ENCODE assay signal across 1 cellular context in the genomic region with DNA sequence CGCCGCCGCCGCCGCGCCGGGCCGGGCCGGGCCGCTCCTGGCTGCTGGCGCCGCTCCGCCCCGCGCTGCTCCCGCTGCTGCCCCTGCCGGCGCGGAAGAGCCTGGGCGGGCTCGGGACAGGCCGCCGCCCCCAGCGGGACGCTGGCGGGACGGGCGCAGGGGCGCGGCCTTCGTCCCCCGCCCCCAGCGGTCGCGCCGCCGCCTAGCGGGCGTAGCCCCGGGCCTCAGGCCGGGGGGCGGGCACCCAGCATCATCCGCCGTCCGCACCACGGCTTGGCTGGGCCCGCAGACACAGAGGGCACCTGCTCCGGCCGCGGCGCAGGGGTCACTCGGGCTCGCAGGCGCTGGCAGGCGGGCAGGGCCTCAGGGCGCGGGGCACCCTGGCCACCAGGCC.
TF ChIP-seq lines count a peak whose summit lies in the region.

A gene (minus strand): TSS at position 107 of the 394 bp plus-strand sequence. CDS start 218 bp downstream, outside the sequence.

TF ChIP-seq in K562, 482 proteins besides CTCF, POLR2A, EP300 and RAD21 (continued from another document and continues in another):
- TF ChIP-seq MTA3 (IDR thresholded peaks at IDR 0.05; ENCODE audit: borderline replicate concordance), result no peak; the same call in 1 of the 2 replicates
- no peak for TF ChIP-seq NR1H2 (CRISPR knock-in tag; IDR thresholded peaks at IDR 0.05)
- no peak for TF ChIP-seq TAF7 (tag; IDR thresholded peaks at IDR 0.05)
- TF ChIP-seq PHTF2 (CRISPR knock-in tag; IDR thresholded peaks at IDR 0.05), result no peak
- TF ChIP-seq, protein P1, sequence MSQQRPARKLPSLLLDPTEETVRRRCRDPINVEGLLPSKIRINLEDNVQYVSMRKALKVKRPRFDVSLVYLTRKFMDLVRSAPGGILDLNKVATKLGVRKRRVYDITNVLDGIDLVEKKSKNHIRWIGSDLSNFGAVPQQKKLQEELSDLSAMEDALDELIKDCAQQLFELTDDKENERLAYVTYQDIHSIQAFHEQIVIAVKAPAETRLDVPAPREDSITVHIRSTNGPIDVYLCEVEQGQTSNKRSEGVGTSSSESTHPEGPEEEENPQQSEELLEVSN (IDR thresholded peaks at IDR 0.05; ENCODE audit: borderline replicate concordance in 1 of 2, extremely low read depth in 1 of 2, insufficient read depth in 1 of 2, insufficient read length in 1 of 2, low read depth in 1 of 2, low read length in 1 of 2, poor library complexity in 1 of 2, severe bottlenecking in 1 of 2), result peak in 1 of 2 experiments; percentile 69
- no peak for TF ChIP-seq POLR2B (IDR thresholded peaks at IDR 0.05; ENCODE audit: low read depth, partially characterized antibody)
- no peak for TF ChIP-seq HNRNPH1 (optimal IDR thresholded peaks at IDR 0.05; ENCODE audit: low read depth, low read length)
- TF ChIP-seq PCBP1 (IDR thresholded peaks at IDR 0.05; ENCODE audit: low read depth, low read length, poor library complexity, severe bottlenecking), result peak; percentile 52
- TF ChIP-seq PTBP1 (IDR thresholded peaks at IDR 0.05; ENCODE audit: low read depth, low read length), result no peak
- peak; percentile 70 for TF ChIP-seq HMGN3 (IDR thresholded peaks at IDR 0.05; ENCODE audit: borderline replicate concordance, extremely low read depth, insufficient read length, low read depth, low read length)
- peak; percentile 14; the same call in 1 of the 2 replicates for TF ChIP-seq GABPA (tag; conservative IDR thresholded peaks at IDR 0.05; ENCODE audit: low read depth)
- TF ChIP-seq, protein P2, sequence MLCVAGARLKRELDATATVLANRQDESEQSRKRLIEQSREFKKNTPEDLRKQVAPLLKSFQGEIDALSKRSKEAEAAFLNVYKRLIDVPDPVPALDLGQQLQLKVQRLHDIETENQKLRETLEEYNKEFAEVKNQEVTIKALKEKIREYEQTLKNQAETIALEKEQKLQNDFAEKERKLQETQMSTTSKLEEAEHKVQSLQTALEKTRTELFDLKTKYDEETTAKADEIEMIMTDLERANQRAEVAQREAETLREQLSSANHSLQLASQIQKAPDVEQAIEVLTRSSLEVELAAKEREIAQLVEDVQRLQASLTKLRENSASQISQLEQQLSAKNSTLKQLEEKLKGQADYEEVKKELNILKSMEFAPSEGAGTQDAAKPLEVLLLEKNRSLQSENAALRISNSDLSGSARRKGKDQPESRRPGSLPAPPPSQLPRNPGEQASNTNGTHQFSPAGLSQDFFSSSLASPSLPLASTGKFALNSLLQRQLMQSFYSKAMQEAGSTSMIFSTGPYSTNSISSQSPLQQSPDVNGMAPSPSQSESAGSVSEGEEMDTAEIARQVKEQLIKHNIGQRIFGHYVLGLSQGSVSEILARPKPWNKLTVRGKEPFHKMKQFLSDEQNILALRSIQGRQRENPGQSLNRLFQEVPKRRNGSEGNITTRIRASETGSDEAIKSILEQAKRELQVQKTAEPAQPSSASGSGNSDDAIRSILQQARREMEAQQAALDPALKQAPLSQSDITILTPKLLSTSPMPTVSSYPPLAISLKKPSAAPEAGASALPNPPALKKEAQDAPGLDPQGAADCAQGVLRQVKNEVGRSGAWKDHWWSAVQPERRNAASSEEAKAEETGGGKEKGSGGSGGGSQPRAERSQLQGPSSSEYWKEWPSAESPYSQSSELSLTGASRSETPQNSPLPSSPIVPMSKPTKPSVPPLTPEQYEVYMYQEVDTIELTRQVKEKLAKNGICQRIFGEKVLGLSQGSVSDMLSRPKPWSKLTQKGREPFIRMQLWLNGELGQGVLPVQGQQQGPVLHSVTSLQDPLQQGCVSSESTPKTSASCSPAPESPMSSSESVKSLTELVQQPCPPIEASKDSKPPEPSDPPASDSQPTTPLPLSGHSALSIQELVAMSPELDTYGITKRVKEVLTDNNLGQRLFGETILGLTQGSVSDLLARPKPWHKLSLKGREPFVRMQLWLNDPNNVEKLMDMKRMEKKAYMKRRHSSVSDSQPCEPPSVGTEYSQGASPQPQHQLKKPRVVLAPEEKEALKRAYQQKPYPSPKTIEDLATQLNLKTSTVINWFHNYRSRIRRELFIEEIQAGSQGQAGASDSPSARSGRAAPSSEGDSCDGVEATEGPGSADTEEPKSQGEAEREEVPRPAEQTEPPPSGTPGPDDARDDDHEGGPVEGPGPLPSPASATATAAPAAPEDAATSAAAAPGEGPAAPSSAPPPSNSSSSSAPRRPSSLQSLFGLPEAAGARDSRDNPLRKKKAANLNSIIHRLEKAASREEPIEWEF (CRISPR knock-in tag; IDR thresholded peaks at IDR 0.05), result no peak
- TF ChIP-seq, protein P3, sequence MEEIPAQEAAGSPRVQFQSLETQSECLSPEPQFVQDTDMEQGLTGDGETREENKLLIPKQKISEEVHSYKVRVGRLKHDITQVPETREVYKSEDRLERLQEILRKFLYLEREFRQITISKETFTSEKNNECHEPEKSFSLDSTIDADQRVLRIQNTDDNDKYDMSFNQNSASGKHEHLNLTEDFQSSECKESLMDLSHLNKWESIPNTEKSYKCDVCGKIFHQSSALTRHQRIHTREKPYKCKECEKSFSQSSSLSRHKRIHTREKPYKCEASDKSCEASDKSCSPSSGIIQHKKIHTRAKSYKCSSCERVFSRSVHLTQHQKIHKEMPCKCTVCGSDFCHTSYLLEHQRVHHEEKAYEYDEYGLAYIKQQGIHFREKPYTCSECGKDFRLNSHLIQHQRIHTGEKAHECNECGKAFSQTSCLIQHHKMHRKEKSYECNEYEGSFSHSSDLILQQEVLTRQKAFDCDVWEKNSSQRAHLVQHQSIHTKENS (CRISPR knock-in tag; IDR thresholded peaks at IDR 0.05), result no peak
- TF ChIP-seq SAP30 (IDR thresholded peaks at IDR 0.05; ENCODE audit: borderline replicate concordance, insufficient read depth, low read depth, low read length, poor library complexity, severe bottlenecking), result no peak
- TF ChIP-seq THRAP3 (IDR thresholded peaks at IDR 0.05; ENCODE audit: borderline replicate concordance), result no peak
- TF ChIP-seq TAF1 (IDR thresholded peaks at IDR 0.05; ENCODE audit: control insufficient read depth, extremely low read depth, insufficient read depth, low read length, severe bottlenecking), result peak; percentile 49
- TF ChIP-seq, protein P4, sequence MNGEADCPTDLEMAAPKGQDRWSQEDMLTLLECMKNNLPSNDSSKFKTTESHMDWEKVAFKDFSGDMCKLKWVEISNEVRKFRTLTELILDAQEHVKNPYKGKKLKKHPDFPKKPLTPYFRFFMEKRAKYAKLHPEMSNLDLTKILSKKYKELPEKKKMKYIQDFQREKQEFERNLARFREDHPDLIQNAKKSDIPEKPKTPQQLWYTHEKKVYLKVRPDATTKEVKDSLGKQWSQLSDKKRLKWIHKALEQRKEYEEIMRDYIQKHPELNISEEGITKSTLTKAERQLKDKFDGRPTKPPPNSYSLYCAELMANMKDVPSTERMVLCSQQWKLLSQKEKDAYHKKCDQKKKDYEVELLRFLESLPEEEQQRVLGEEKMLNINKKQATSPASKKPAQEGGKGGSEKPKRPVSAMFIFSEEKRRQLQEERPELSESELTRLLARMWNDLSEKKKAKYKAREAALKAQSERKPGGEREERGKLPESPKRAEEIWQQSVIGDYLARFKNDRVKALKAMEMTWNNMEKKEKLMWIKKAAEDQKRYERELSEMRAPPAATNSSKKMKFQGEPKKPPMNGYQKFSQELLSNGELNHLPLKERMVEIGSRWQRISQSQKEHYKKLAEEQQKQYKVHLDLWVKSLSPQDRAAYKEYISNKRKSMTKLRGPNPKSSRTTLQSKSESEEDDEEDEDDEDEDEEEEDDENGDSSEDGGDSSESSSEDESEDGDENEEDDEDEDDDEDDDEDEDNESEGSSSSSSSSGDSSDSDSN (IDR thresholded peaks at IDR 0.05; ENCODE audit: borderline replicate concordance in 1 of 2, low read depth in 2 of 2, low read length in 2 of 2), result peak in 1 of 2 experiments; percentile 85; a peak in 2 of 4 replicates
- TF ChIP-seq ZNF311 (CRISPR knock-in tag; IDR thresholded peaks at IDR 0.05), result no peak
- 0 out of 2 replicates have a peak, but pooled peaks have one; percentile 0 for TF ChIP-seq L3MBTL2 (IDR thresholded peaks at IDR 0.05)
- TF ChIP-seq LARP7 (IDR thresholded peaks at IDR 0.05), result no peak
- TF ChIP-seq KLF1 (tag; IDR thresholded peaks at IDR 0.05), result no peak
- TF ChIP-seq, protein P5, sequence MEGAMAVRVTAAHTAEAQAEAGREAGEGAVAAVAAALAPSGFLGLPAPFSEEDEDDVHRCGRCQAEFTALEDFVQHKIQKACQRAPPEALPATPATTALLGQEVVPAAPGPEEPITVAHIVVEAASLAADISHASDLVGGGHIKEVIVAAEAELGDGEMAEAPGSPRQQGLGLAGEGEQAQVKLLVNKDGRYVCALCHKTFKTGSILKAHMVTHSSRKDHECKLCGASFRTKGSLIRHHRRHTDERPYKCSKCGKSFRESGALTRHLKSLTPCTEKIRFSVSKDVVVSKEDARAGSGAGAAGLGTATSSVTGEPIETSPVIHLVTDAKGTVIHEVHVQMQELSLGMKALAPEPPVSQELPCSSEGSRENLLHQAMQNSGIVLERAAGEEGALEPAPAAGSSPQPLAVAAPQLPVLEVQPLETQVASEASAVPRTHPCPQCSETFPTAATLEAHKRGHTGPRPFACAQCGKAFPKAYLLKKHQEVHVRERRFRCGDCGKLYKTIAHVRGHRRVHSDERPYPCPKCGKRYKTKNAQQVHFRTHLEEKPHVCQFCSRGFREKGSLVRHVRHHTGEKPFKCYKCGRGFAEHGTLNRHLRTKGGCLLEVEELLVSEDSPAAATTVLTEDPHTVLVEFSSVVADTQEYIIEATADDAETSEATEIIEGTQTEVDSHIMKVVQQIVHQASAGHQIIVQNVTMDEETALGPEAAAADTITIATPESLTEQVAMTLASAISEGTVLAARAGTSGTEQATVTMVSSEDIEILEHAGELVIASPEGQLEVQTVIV (CRISPR knock-in tag; IDR thresholded peaks at IDR 0.05; ENCODE audit: borderline replicate concordance), result no peak
- no peak for TF ChIP-seq ZNF644 (tag; IDR thresholded peaks at IDR 0.05; ENCODE audit: low read depth)
- TF ChIP-seq SPI1 (IDR thresholded peaks at IDR 0.05; ENCODE audit: borderline replicate concordance, low read depth, low read length), result no peak
- TF ChIP-seq BRD4 (IDR thresholded peaks at IDR 0.05), result no peak
- no peak; the same call in 1 of the 2 replicates for TF ChIP-seq ATF7 (IDR thresholded peaks at IDR 0.05)
- TF ChIP-seq, protein P6, sequence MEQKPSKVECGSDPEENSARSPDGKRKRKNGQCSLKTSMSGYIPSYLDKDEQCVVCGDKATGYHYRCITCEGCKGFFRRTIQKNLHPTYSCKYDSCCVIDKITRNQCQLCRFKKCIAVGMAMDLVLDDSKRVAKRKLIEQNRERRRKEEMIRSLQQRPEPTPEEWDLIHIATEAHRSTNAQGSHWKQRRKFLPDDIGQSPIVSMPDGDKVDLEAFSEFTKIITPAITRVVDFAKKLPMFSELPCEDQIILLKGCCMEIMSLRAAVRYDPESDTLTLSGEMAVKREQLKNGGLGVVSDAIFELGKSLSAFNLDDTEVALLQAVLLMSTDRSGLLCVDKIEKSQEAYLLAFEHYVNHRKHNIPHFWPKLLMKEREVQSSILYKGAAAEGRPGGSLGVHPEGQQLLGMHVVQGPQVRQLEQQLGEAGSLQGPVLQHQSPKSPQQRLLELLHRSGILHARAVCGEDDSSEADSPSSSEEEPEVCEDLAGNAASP (IDR thresholded peaks at IDR 0.05), result no peak
- TF ChIP-seq SMAD2 (IDR thresholded peaks at IDR 0.05; ENCODE audit: low read depth, low read length), result no peak
- no peak for TF ChIP-seq ZNF316 (IDR thresholded peaks at IDR 0.05)
- TF ChIP-seq FOXA1 (IDR thresholded peaks at IDR 0.05; ENCODE audit: borderline replicate concordance), result no peak
- TF ChIP-seq CXXC5 (CRISPR knock-in tag; IDR thresholded peaks at IDR 0.05), result peak; percentile 96
- TF ChIP-seq CC2D1A (IDR thresholded peaks at IDR 0.05), result no peak
- no peak for TF ChIP-seq ZKSCAN1 (IDR thresholded peaks at IDR 0.05; ENCODE audit: low read depth, low read length)
- peak in 1 of 2 experiments; percentile 16; a peak in 1 of 4 replicates for TF ChIP-seq SIN3A (IDR thresholded peaks at IDR 0.05; ENCODE audit: borderline replicate concordance in 2 of 2, control insufficient read depth in 1 of 2, low read depth in 2 of 2, low read length in 2 of 2)
- peak; percentile 97 for TF ChIP-seq RB1 (IDR thresholded peaks at IDR 0.05; ENCODE audit: low read depth)
- no peak for TF ChIP-seq NCOR1 (IDR thresholded peaks at IDR 0.05)
- TF ChIP-seq POLR2AphosphoS5 (IDR thresholded peaks at IDR 0.05; ENCODE audit: control insufficient read depth, insufficient read depth, low read depth, low read length), result no peak
- no peak for TF ChIP-seq ZBED1 (IDR thresholded peaks at IDR 0.05)
- no peak for TF ChIP-seq SP1 (CRISPR knock-in tag; IDR thresholded peaks at IDR 0.05)
- no peak for TF ChIP-seq SMARCA4 (IDR thresholded peaks at IDR 0.05)
- TF ChIP-seq ZNF212 (CRISPR knock-in tag; IDR thresholded peaks at IDR 0.05), result no peak
- TF ChIP-seq ZBTB7A (IDR thresholded peaks at IDR 0.05; ENCODE audit: borderline replicate concordance, control insufficient read depth, low read depth, low read length), result peak; percentile 96; the same call in 1 of the 2 replicates
- peak; percentile 76; the same call in 1 of the 2 replicates for TF ChIP-seq CTBP1 (IDR thresholded peaks at IDR 0.05; ENCODE audit: borderline replicate concordance)
- 0 out of 2 replicates have a peak, but pooled peaks have one; percentile 21 for TF ChIP-seq JUN (IDR thresholded peaks at IDR 0.05; ENCODE audit: borderline replicate concordance, low read depth, low read length)
- TF ChIP-seq JUN (CRISPR knock-in tag; IDR thresholded peaks at IDR 0.05; ENCODE audit: borderline replicate concordance), result no peak
- no peak for TF ChIP-seq ZNF584 (CRISPR knock-in tag; IDR thresholded peaks at IDR 0.05; ENCODE audit: low read depth)
- TF ChIP-seq CCNT2 (IDR thresholded peaks at IDR 0.05; ENCODE audit: borderline replicate concordance, extremely low read depth, insufficient read length, low read depth, low read length), result peak; percentile 77
- TF ChIP-seq YY1 (IDR thresholded peaks at IDR 0.05; ENCODE audit: borderline replicate concordance in 1 of 3, control insufficient read depth in 1 of 3, extremely low read depth in 1 of 3, insufficient read depth in 3 of 3, insufficient read length in 1 of 3, insufficient replicate concordance in 2 of 3, low read depth in 1 of 3, low read length in 2 of 3), result peak in 2 of 3 experiments; percentile 46 to 59
- no peak for TF ChIP-seq CBX5 (IDR thresholded peaks at IDR 0.05; ENCODE audit: borderline replicate concordance, low read depth)
- TF ChIP-seq, protein P7, sequence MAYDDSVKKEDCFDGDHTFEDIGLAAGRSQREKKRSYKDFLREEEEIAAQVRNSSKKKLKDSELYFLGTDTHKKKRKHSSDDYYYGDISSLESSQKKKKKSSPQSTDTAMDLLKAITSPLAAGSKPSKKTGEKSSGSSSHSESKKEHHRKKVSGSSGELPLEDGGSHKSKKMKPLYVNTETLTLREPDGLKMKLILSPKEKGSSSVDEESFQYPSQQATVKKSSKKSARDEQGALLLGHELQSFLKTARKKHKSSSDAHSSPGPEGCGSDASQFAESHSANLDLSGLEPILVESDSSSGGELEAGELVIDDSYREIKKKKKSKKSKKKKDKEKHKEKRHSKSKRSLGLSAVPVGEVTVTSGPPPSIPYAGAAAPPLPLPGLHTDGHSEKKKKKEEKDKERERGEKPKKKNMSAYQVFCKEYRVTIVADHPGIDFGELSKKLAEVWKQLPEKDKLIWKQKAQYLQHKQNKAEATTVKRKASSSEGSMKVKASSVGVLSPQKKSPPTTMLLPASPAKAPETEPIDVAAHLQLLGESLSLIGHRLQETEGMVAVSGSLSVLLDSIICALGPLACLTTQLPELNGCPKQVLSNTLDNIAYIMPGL (CRISPR knock-in tag; IDR thresholded peaks at IDR 0.05), result no peak
- no peak for TF ChIP-seq NR2C2 (CRISPR knock-in tag; IDR thresholded peaks at IDR 0.05)
- 0 out of 2 replicates have a peak, but pooled peaks have one; percentile 43 for TF ChIP-seq NR2C2 (tag; IDR thresholded peaks at IDR 0.05)
- TF ChIP-seq NONO (IDR thresholded peaks at IDR 0.05; ENCODE audit: low read depth in 2 of 2, low read length in 1 of 2), result 0 out of 4 replicates have a peak, but pooled peaks of 1 of the 2 experiments have one; percentile 18
